10 cellular contexts compared by ENCODE assay signal in genomic region chr22:45302047-45302446, GRCh38. TPM values are rescaled to one million over a fixed set of nuclear protein-coding genes. Genes with fewer than 3 reads are reported as not detected.
DNase-seq lines count a peak whose midpoint lies in the region; ATAC-seq, FAIRE-seq and TF ChIP-seq lines count a peak whose summit lies in the region.
"Had no signal": no experiment of that assay in that cellular context is flagged by ENCODE, and none has a peak within 500 bp of the region (broad histone marks: within the 10 kb centered on the region; RNA-seq: fewer than 3 reads in every experiment).

No MANE protein-coding gene starts in this region.

- intact Hi-C loops in left ventricle myocardium superior (cut with micrococcal nuclease), result no loop called here

- peak; percentile 3 for TF ChIP-seq CTCF in AG09309 (IDR thresholded peaks at IDR 0.05; ENCODE audit: control insufficient read depth, insufficient read depth, low read depth, low read length, missing control alignments)

- no peak overlapping the region; the same call in 1 of the 2 replicates for H3K4me3 ChIP-seq in AG09309 (ENCODE audit: control insufficient read depth, low read depth, low read length)
- H3K4me3 ChIP-seq: gastrocnemius medialis, SJCRH30 had no signal

- peak; percentile 99 for FAIRE-seq in islet of Langerhans (lab: Jason Lieb, UNC)

- peak; percentile 70 for DNase-seq in AG09309 (ENCODE audit: low read depth)
- peak; percentile 8 for DNase-seq in HS-27A (ENCODE audit: low read depth)
- peak; percentile 55 for DNase-seq in SW480 (ENCODE audit: low spot score)
- DNase-seq in AML-193 (lab: John Stamatoyannopoulos, UW), result no peak
- no peak for DNase-seq in T-helper 1 cell
- DNase-seq in left ventricle myocardium superior, result no peak
- DNase-seq in DMS114 treated with DMSO at 0.1 percent for 48 hours (lab: John Stamatoyannopoulos, UW; ENCODE audit: unreplicated experiment), result no peak
- DNase-seq: gastrocnemius medialis, SJCRH30 had no signal

- no peak for ATAC-seq in left ventricle myocardium superior

RNA-seq across cellular contexts. Expression of gene FAM118A, which starts 7.7 kb away (rescaled TPM):
- total RNA-seq in left ventricle myocardium superior, result 20.7 TPM

RNA-seq across cellular contexts. Expression of gene UPK3A, which starts 17.3 kb away (rescaled TPM):
- 0.25 TPM for total RNA-seq in left ventricle myocardium superior
- total RNA-seq: SJCRH30 had no signal

Comparison
In these comparisons a context has a peak if more than half of its experiments do, and no peak if none do; other contexts are left out.
1. DNase-seq: peak in AG09309 (single experiment), HS-27A (single experiment) and SW480 (single experiment); none in AML-193 (0 of 2), T-helper 1 cell (0 of 5), left ventricle myocardium superior (single experiment) and DMS114 treated with DMSO at 0.1 percent for 48 hours (single experiment).